ENCODE assay signal across 29 cellular contexts in the genomic region with DNA sequence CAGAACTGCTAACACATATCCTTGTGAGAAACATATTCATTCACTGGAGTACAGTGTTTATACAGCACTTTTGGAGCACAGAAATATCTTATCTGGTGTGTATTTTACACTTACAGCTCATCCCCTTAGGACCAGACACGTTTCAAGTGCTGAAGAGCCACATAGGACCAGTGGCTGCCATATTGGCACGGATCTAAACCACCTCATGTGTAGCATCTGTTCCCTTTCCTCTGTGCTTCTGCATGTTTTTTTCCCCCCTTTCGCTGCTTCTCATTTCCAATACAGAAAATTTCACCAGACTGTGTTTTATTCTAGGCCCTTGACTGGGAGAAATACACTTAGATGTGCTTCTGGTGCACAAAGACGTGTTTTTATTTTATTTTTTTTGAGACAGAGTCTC.
A peak's percentile ranks its signal among the peaks of the same experiment; 100 is the strongest.
DNase-seq lines count a peak whose midpoint lies in the region; ATAC-seq and TF ChIP-seq lines count a peak whose summit lies in the region.
"Had no signal": no experiment of that assay in that cellular context is flagged by ENCODE, and none has a peak within 500 bp of the region (broad histone marks: within the 10 kb centered on the region; RNA-seq: fewer than 3 reads in every experiment).

No MANE protein-coding gene starts in this region.

- H3K4me3 Mint-ChIP-seq in activated naive CD8-positive, alpha-beta T cell treated with anti-CD3 and anti-CD28 coated beads, Interleukin-2, amount 50 U/mL, for 24 hours = no peak overlapping the region
- H3K4me3 Mint-ChIP-seq: B cell; CD14-positive monocyte; CD4-positive, alpha-beta memory T cell; CD4-positive, alpha-beta T cell; CD4-positive, CD25-positive, alpha-beta regulatory T cell; CD8-positive, alpha-beta memory T cell; CD8-positive, alpha-beta T cell had no signal

- in situ Hi-C loops in G401 (cut with HindIII; ENCODE audit: low sequenced_read_pairs) = no loop called here

- H3K36me3 Mint-ChIP-seq in activated naive CD8-positive, alpha-beta T cell treated with anti-CD3 and anti-CD28 coated beads, Interleukin-2, amount 50 U/mL, for 24 hours (ENCODE audit: low read depth) = no peaks in the 10 kb centered on the region
- H3K36me3 Mint-ChIP-seq: CD14-positive monocyte; CD4-positive, alpha-beta memory T cell; CD4-positive, CD25-positive, alpha-beta regulatory T cell; CD8-positive, alpha-beta memory T cell; CD8-positive, alpha-beta T cell had no signal

- TF ChIP-seq POLR2A in erythroblast (IDR thresholded peaks at IDR 0.05; ENCODE audit: low read length) = no peak

- DNase-seq in DMS 273 (lab: John Stamatoyannopoulos, UW; ENCODE audit: unreplicated experiment) (peak; percentile 11), DMS 273 treated with DMSO at 0.1 percent for 48 hours (lab: John Stamatoyannopoulos, UW) (no peak), G401 (ENCODE audit: low spot score) (peak; percentile 72), cerebellar cortex (ENCODE audit: low spot score) (peak; percentile 69), cerebellum (ENCODE audit: low spot score) (peak; percentile 44), MV-4-11 (lab: John Stamatoyannopoulos, UW) (no peak), erythroblast (lab: John Stamatoyannopoulos, UW) (no peak)
- DNase-seq in activated naive CD8-positive, alpha-beta T cell treated with anti-CD3 and anti-CD28 coated beads, Interleukin-2, amount 50 U/mL, for 24 hours = no peak
- DNase-seq: 8988T; ACHN; AML-193; BE2C; Caco-2; Calu3; CD4-positive, alpha-beta memory T cell; CD4-positive, alpha-beta T cell; CD4-positive, CD25-positive, alpha-beta regulatory T cell; CD8-positive, alpha-beta memory T cell; CD8-positive, alpha-beta T cell; COR-L47; DMS153; DMS53; DMS79; DMS79 treated with DMSO at 0.1 percent for 48 hours; DND-41; EL had no signal

- ATAC-seq in activated naive CD8-positive, alpha-beta T cell treated with anti-CD3 and anti-CD28 coated beads, Interleukin-2, amount 50 U/mL, for 24 hours = no peak
- ATAC-seq: A549; CD8-positive, alpha-beta T cell had no signal

- no peaks in the 10 kb centered on the region for H3K9me3 Mint-ChIP-seq in activated naive CD8-positive, alpha-beta T cell treated with anti-CD3 and anti-CD28 coated beads, Interleukin-2, amount 50 U/mL, for 24 hours
- H3K9me3 Mint-ChIP-seq: CD14-positive monocyte; CD4-positive, alpha-beta memory T cell; CD4-positive, alpha-beta T cell; CD4-positive, CD25-positive, alpha-beta regulatory T cell; CD8-positive, alpha-beta memory T cell; CD8-positive, alpha-beta T cell had no signal

- H3K4me1 Mint-ChIP-seq in activated naive CD8-positive, alpha-beta T cell treated with anti-CD3 and anti-CD28 coated beads, Interleukin-2, amount 50 U/mL, for 24 hours = no peaks in the 10 kb centered on the region
- H3K4me1 Mint-ChIP-seq: CD14-positive monocyte; CD4-positive, CD25-positive, alpha-beta regulatory T cell; CD8-positive, alpha-beta memory T cell had no signal

- H3K27ac Mint-ChIP-seq in activated naive CD8-positive, alpha-beta T cell treated with anti-CD3 and anti-CD28 coated beads, Interleukin-2, amount 50 U/mL, for 24 hours = no peak overlapping the region
- H3K27ac Mint-ChIP-seq: B cell; CD14-positive monocyte; CD4-positive, alpha-beta memory T cell; CD4-positive, alpha-beta T cell; CD4-positive, CD25-positive, alpha-beta regulatory T cell; CD8-positive, alpha-beta memory T cell; CD8-positive, alpha-beta T cell had no signal

- H3K27me3 Mint-ChIP-seq in activated naive CD8-positive, alpha-beta T cell treated with anti-CD3 and anti-CD28 coated beads, Interleukin-2, amount 50 U/mL, for 24 hours = no peaks in the 10 kb centered on the region
- H3K27me3 Mint-ChIP-seq: B cell; CD4-positive, alpha-beta memory T cell; CD4-positive, alpha-beta T cell; CD4-positive, CD25-positive, alpha-beta regulatory T cell had no signal

Comparison
In these comparisons a context has a peak if more than half of its experiments do, and no peak if none do; other contexts are left out.
1. DNase-seq: peak in DMS 273 (single experiment), G401 (single experiment), cerebellar cortex (single experiment) and cerebellum (single experiment); none in DMS 273 treated with DMSO at 0.1 percent for 48 hours (single experiment), MV-4-11 (single experiment), activated naive CD8-positive, alpha-beta T cell treated with anti-CD3 and anti-CD28 coated beads, Interleukin-2, amount 50 U/mL, for 24 hours (single experiment) and erythroblast (0 of 2).